ENCODE assay signal across 33 cellular contexts in the genomic region with DNA sequence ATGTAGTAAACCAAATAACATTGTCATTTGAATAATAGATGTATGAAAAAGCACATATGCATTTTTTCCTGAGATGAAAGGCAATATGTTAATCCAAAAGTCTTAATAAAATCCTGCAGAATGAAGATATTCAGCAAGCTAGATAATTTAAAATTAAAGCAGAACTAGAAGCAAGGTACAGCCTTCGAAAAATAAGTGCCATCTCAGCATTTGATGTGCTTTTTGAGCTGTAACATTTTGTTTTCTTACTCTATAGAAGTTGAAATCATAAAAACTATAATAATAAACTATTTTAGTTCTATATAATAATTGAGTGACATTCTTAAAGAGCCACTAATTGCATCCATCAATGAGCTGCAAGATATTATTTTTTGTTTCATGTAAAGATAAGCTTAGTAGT.
"Had no signal": no experiment of that assay in that cellular context is flagged by ENCODE, and none has a peak within 500 bp of the region (broad histone marks: within the 10 kb centered on the region; RNA-seq: fewer than 3 reads in every experiment).

No MANE protein-coding gene starts in this region.

- H3K4me3 ChIP-seq: adrenal gland, ascending aorta, body of pancreas, breast epithelium, cardiac muscle cell had no signal

- DNase-seq: activated effector memory CD4-positive, alpha-beta T cell treated with anti-CD3 and anti-CD28 coated beads, Interleukin-2, amount 50 U/mL, for 16 hours; activated effector memory CD4-positive, alpha-beta T cell treated with Interleukin-2 at 50 U/mL for 16 hours; activated gamma-delta T cell; activated gamma-delta T cell treated with Interleukin-2 at 50 U/mL for 16 hours; activated naive CD4-positive, alpha-beta T cell; activated naive CD4-positive, alpha-beta T cell treated with anti-CD3 and anti-CD28 coated beads for 36 hours; activated naive CD4-positive, alpha-beta T cell treated with anti-CD3 and anti-CD28 coated beads, Interleukin-2, amount 10 ng/mL, durations not matched to agents 7 days and 5 days; activated naive CD4-positive, alpha-beta T cell treated with anti-CD3 and anti-CD28 coated beads, Interleukin-2, amount 50 U/mL, for 16 hours; activated naive CD4-positive, alpha-beta T cell treated with Interleukin-2 at 50 U/mL for 16 hours; activated naive CD8-positive, alpha-beta T cell treated with anti-CD3 and anti-CD28 coated beads for 36 hours; activated naive CD8-positive, alpha-beta T cell treated with anti-CD3 and anti-CD28 coated beads, Interleukin-2, amount 10 ng/mL, durations not matched to agents 7 days and 5 days; activated naive CD8-positive, alpha-beta T cell treated with anti-CD3 and anti-CD28 coated beads, Interleukin-2, amount 50 U/mL, for 24 hours; activated T-cell treated with anti-CD3 and anti-CD28 coated beads, Interleukin-2, amount 50 U/mL, for 24 hours; activated T-cell treated with anti-CD3 and anti-CD28 coated beads, Interleukin-2, amount 50 U/mL, for 4 hours; activated T-cell treated with anti-CD3 and anti-CD28 coated beads, Interleukin-2, amount 50 U/mL, for 48 hours; activated T-cell treated with anti-CD3 and anti-CD28 coated beads, Interleukin-2, amount 50 U/mL, for 72 hours; adrenal gland; amniotic stem cell; amygdala; anterior cingulate cortex; aorta; body of pancreas; brain microvascular endothelial cell; caudate nucleus; central memory CD4-positive, alpha-beta T cell; cerebellar nuclear complex had no signal

- ATAC-seq: activated naive CD4-positive, alpha-beta T cell treated with anti-CD3 and anti-CD28 coated beads, Interleukin-2, amount 50 U/mL, for 72 hours; activated naive CD8-positive, alpha-beta T cell treated with anti-CD3 and anti-CD28 coated beads, Interleukin-2, amount 50 U/mL, for 24 hours; activated T-cell treated with anti-CD3 and anti-CD28 coated beads, Interleukin-2, amount 50 U/mL, for 4 hours; activated T-cell treated with anti-CD3 and anti-CD28 coated beads, Interleukin-2, amount 50 U/mL, for 72 hours; activated T-helper 17 cell treated with anti-CD3 and anti-CD28 coated beads, Interleukin-2, amount 50 U/mL, for 72 hours; body of pancreas had no signal

- H3K9me3 ChIP-seq: adrenal gland, ascending aorta, body of pancreas, breast epithelium had no signal

- H3K27me3 ChIP-seq: adrenal gland, ascending aorta, body of pancreas, brain microvascular endothelial cell, breast epithelium, cardiac muscle cell had no signal

- H3K36me3 ChIP-seq: adrenal gland, ascending aorta, brain microvascular endothelial cell, breast epithelium, cardiac muscle cell had no signal

- H3K4me1 ChIP-seq: adrenal gland, ascending aorta, body of pancreas, breast epithelium had no signal

- H3K27ac ChIP-seq: adrenal gland, ascending aorta, body of pancreas, brain microvascular endothelial cell, breast epithelium, cardiac muscle cell had no signal

- FAIRE-seq: astrocyte, bronchial epithelial cell had no signal
